In genomic region chr13:113759525-113760137, GRCh38 we compare ENCODE assay signal across 8 cellular contexts. TPM values are rescaled to one million over a fixed set of nuclear protein-coding genes. Genes with fewer than 3 reads are reported as not detected.
DNase-seq lines count a peak whose midpoint lies in the region; ATAC-seq and TF ChIP-seq lines count a peak whose summit lies in the region.

No MANE protein-coding gene starts in this region.

- no peak overlapping the region for H3K27ac Mint-ChIP-seq in stimulated activated naive CD8-positive, alpha-beta T cell treated with anti-CD3 and anti-CD28 coated beads, Interleukin-15, amount 100 ng/mL, for 72 hours

- H3K4me3 ChIP-seq in breast epithelium, result peak overlapping the region; percentile 63 to 73 (median 64)

- H3K4me1 ChIP-seq in breast epithelium, result peaks cover 0 to 3% of the 10 kb centered on the region in 2 donors

- intact Hi-C loops in breast epithelium (cut with DNase I; ENCODE audit: low total_unique reads), result no loop called here

- no peak for TF ChIP-seq POLR2A in breast epithelium (IDR thresholded peaks at IDR 0.05)

- H3K4me1 Mint-ChIP-seq in stimulated activated naive CD8-positive, alpha-beta T cell treated with anti-CD3 and anti-CD28 coated beads, Interleukin-15, amount 100 ng/mL, for 72 hours, result peaks cover 26% of the 10 kb centered on the region

- H3K27me3 ChIP-seq in breast epithelium (peaks cover 0 to 17% of the 10 kb centered on the region in 2 donors), layer of hippocampus (ENCODE audit: control insufficient read depth, insufficient read depth, low read length) (no peaks in the 10 kb centered on the region)

- peak; percentile 32 for DNase-seq in COLO829 (ENCODE audit: low spot score)
- DNase-seq in LHCN-M2 (ENCODE audit: low read depth), result peak; percentile 22
- no peak for DNase-seq in breast epithelium (ENCODE audit: low spot score in 2 of 2)
- DNase-seq in stimulated activated naive CD8-positive, alpha-beta T cell treated with anti-CD3 and anti-CD28 coated beads, Interleukin-15, amount 100 ng/mL, for 72 hours, result no peak
- DNase-seq in SW480 (ENCODE audit: low spot score), result no peak
- no peak for DNase-seq in stimulated activated CD4-positive, alpha-beta T cell treated with anti-CD3 and anti-CD28 coated beads, Interleukin-4, amount 100 ng/mL, for 24 hours
- DNase-seq in SK-N-DZ (ENCODE audit: low spot score), result no peak

- ATAC-seq in stimulated activated naive CD8-positive, alpha-beta T cell treated with anti-CD3 and anti-CD28 coated beads, Interleukin-15, amount 100 ng/mL, for 72 hours, result no peak

- peak overlapping the region; percentile 44 to 62 for H3K27ac ChIP-seq in breast epithelium
- peak overlapping the region; percentile 12 for H3K27ac ChIP-seq in layer of hippocampus (ENCODE audit: low read depth, low read length)

- TF ChIP-seq CTCF in breast epithelium (IDR thresholded peaks at IDR 0.05), result no peak

- H3K9me3 Mint-ChIP-seq in stimulated activated naive CD8-positive, alpha-beta T cell treated with anti-CD3 and anti-CD28 coated beads, Interleukin-15, amount 100 ng/mL, for 72 hours, result no peaks in the 10 kb centered on the region

- no peaks in the 10 kb centered on the region for H3K9me3 ChIP-seq in breast epithelium

- H3K27me3 Mint-ChIP-seq in stimulated activated naive CD8-positive, alpha-beta T cell treated with anti-CD3 and anti-CD28 coated beads, Interleukin-15, amount 100 ng/mL, for 72 hours, result peaks cover 80% of the 10 kb centered on the region

- H3K36me3 ChIP-seq in breast epithelium, result no peaks in the 10 kb centered on the region

- peak overlapping the region; percentile 84 to 95 for H3K4me3 Mint-ChIP-seq in stimulated activated naive CD8-positive, alpha-beta T cell treated with anti-CD3 and anti-CD28 coated beads, Interleukin-15, amount 100 ng/mL, for 72 hours

RNA-seq across cellular contexts. Expression of gene TMEM255B, which starts 0.6 kb away (rescaled TPM):
- 7.4 and 9.1 TPM in 2 replicates for total RNA-seq in LHCN-M2 (2014; rRNA removed)
- 17.1 TPM for polyA plus RNA-seq in LHCN-M2 (2012)
- 10 to 100 TPM in 1 of 3 donors, 1 to 10 TPM in 2; 2.3 to 11.8 (median 5.2) TPM for total RNA-seq in breast epithelium
- polyA plus RNA-seq in SK-N-DZ (2014; cell fraction: cytosol; rRNA removed), result 0.05 TPM in 1 of 2 replicates, not detected in the other
- not detected in 2 replicates for polyA plus RNA-seq in SK-N-DZ (2014; cell fraction: nucleus; rRNA removed)

Comparison
In these comparisons a context has a peak if more than half of its experiments do, and no peak if none do; other contexts are left out.
1. DNase-seq: peak in COLO829 (single experiment) and LHCN-M2 (single experiment); none in breast epithelium (0 of 2), stimulated activated naive CD8-positive, alpha-beta T cell treated with anti-CD3 and anti-CD28 coated beads, Interleukin-15, amount 100 ng/mL, for 72 hours (0 of 2), SW480 (single experiment), stimulated activated CD4-positive, alpha-beta T cell treated with anti-CD3 and anti-CD28 coated beads, Interleukin-4, amount 100 ng/mL, for 24 hours (single experiment) and SK-N-DZ (single experiment).